In the genomic region with DNA sequence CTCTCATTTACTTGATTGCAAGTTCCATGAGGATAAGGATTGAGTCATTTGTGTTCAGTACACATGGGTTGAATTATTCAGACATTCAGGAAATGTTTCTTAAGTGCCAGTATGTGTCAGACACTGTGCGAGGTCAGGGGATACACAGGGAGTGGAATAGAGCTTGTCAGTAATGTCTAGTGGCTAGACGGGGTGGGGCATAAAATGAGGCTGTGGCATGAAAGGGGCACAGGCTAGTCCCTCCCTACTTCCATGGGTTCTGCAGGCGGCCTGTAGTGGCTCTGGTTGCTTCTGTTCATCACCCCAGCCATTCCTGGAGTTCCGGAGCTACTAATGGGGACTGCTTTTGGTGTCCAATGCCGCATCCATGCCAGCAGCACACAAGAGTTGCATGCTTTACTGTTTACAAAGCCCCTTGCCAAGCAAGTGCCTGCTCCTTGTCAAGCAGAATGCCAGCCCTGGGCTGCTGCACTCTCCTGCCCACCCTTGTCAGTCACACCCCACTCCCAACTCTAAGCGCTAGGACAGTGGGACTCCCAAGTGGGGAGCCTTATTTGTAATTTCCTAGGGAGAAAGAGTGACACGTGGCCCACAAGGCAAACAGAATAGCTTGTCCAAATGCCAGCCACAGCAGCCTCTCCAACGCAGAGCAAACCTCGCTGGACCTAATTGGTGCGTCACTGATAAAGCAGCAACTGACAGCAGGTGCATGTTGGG, we compare ENCODE assay signal across 11 cellular contexts.
A peak's percentile ranks its signal among the peaks of the same experiment; 100 is the strongest.
DNase-seq lines count a peak whose midpoint lies in the region; ATAC-seq, FAIRE-seq and TF ChIP-seq lines count a peak whose summit lies in the region.
"Had no signal": no experiment of that assay in that cellular context is flagged by ENCODE, and none has a peak within 500 bp of the region (broad histone marks: within the 10 kb centered on the region; RNA-seq: fewer than 3 reads in every experiment).

No MANE protein-coding gene starts in this region.

- no peaks in the 10 kb centered on the region for H3K9me1 ChIP-seq in endothelial cell of umbilical vein (replicated peaks; ENCODE audit: control insufficient read depth, extremely low read depth, insufficient read depth, low read length)

- no peak for TF ChIP-seq CTCF in endothelial cell of umbilical vein (IDR thresholded peaks at IDR 0.05; ENCODE audit: extremely low read depth in 1 of 2, insufficient read depth in 1 of 2, low read depth in 1 of 2, low read length in 2 of 2)

- peak; percentile 83 for FAIRE-seq in endothelial cell of umbilical vein (lab: Jason Lieb, UNC)
- FAIRE-seq: HepG2 had no signal

- intact Hi-C loops in endothelial cell of umbilical vein (cut with micrococcal nuclease): loop anchor here (10.0 kb wide), 1 partner anchor 305 kb away; no protein-coding TSS in a partner anchor

- H4K20me1 ChIP-seq in endothelial cell of umbilical vein (replicated peaks; ENCODE audit: control insufficient read depth, extremely low read depth, insufficient read depth, low read length): no peaks in the 10 kb centered on the region

- CTCF ChIA-PET in endothelial cell of umbilical vein (lab: Charles Lee): interaction anchor here (0.7 to 1.0 kb wide), 4 partner anchors 10 to 40 kb away, joined by 3 to 4 read pairs (median 3); no protein-coding TSS in a partner anchor

- dilution Hi-C loops in endothelial cell of umbilical vein (cut with MboI; ENCODE audit: extremely low pct_ligation_motif_present, low sequenced_read_pairs): no loop called here

- H3K27me3 ChIP-seq in endothelial cell of umbilical vein (ENCODE audit: control insufficient read depth in 2 of 2, insufficient read depth in 2 of 2, low read length in 2 of 2): no peaks in the 10 kb centered on the region

- H3K27ac ChIP-seq in endothelial cell of umbilical vein (ENCODE audit: insufficient read depth, low read depth, low read length): no peak overlapping the region

- BruUV-seq in endothelial cell of umbilical vein (replicated peaks; lab: Mats Ljungman, UMichigan): no TSS peak

- H3K9ac ChIP-seq in endothelial cell of umbilical vein (replicated peaks; ENCODE audit: extremely low read depth, insufficient read depth, low read length): no peak overlapping the region

- H2AFZ ChIP-seq in endothelial cell of umbilical vein (ENCODE audit: low read depth, low read length): no peak overlapping the region

- TF ChIP-seq POLR2A in endothelial cell of umbilical vein (IDR thresholded peaks at IDR 0.05; ENCODE audit: low read depth, low read length) (no peak), erythroblast (IDR thresholded peaks at IDR 0.05; ENCODE audit: low read length) (no peak)

- DNase-seq in EH (ENCODE audit: low read depth): peak; percentile 95
- peak; percentile 47 for DNase-seq in NCI-H2029 treated with DMSO at 0.1 percent for 48 hours (lab: John Stamatoyannopoulos, UW)
- DNase-seq in endothelial cell of umbilical vein (ENCODE audit: low read depth, low spot score): peak; percentile 76
- DNase-seq in mucosa of gallbladder (ENCODE audit: low spot score): peak; percentile 74
- no peak for DNase-seq in MV-4-11 (lab: John Stamatoyannopoulos, UW)
- DNase-seq in erythroblast (lab: John Stamatoyannopoulos, UW): no peak
- DNase-seq in GF-D8 (lab: John Stamatoyannopoulos, UW): no peak
- DNase-seq in left lobe of liver (ENCODE audit: low spot score): no peak
- DNase-seq: activated T-cell treated with anti-CD3 and anti-CD28 coated beads, Interleukin-2, amount 50 U/mL, for 48 hours; endodermal cell had no signal

- no peaks in the 10 kb centered on the region for H3K36me3 ChIP-seq in endothelial cell of umbilical vein (ENCODE audit: control insufficient read depth in 2 of 2, extremely low read depth in 1 of 2, insufficient read depth in 2 of 2, low read length in 2 of 2)

- H3K4me2 ChIP-seq in endothelial cell of umbilical vein (ENCODE audit: insufficient read depth, low read length): no peak overlapping the region

- no peak overlapping the region for H3K4me3 ChIP-seq in endothelial cell of umbilical vein (replicated peaks in 1 of 3; ENCODE audit: insufficient read depth in 1 of 3, low read depth in 1 of 3, low read length in 3 of 3)

- no peaks in the 10 kb centered on the region for H3K9me3 ChIP-seq in endothelial cell of umbilical vein (replicated peaks; ENCODE audit: control insufficient read depth, insufficient read depth, low read length)

- POLR2A ChIA-PET in endothelial cell of umbilical vein (lab: Charles Lee): no interaction called here

- H3K79me2 ChIP-seq in endothelial cell of umbilical vein (ENCODE audit: control insufficient read depth, insufficient read depth, low read length): no peaks in the 10 kb centered on the region

- peaks cover 16% of the 10 kb centered on the region for H3K4me1 ChIP-seq in endothelial cell of umbilical vein (ENCODE audit: control insufficient read depth, extremely low read depth, insufficient read depth, low read length)

- ATAC-seq in left lobe of liver: no peak

TF ChIP-seq in endothelial cell of umbilical vein, 7 proteins besides CTCF, POLR2A, EP300 and RAD21:
- peak; percentile 77 for TF ChIP-seq FOS (IDR thresholded peaks at IDR 0.05; ENCODE audit: borderline replicate concordance, insufficient read depth, low read length)
- no peak for TF ChIP-seq GATA2 (IDR thresholded peaks at IDR 0.05; ENCODE audit: insufficient read depth, insufficient read length, low read depth, low read length)
- TF ChIP-seq, protein P1, sequence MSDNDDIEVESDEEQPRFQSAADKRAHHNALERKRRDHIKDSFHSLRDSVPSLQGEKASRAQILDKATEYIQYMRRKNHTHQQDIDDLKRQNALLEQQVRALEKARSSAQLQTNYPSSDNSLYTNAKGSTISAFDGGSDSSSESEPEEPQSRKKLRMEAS (IDR thresholded peaks at IDR 0.05; ENCODE audit: insufficient read depth, insufficient read length): no peak
- TF ChIP-seq MYC (IDR thresholded peaks at IDR 0.05; ENCODE audit: low read depth, low read length): no peak
- no peak for TF ChIP-seq EZH2 (IDR thresholded peaks at IDR 0.05; ENCODE audit: borderline replicate concordance, low read depth, low read length, severe bottlenecking)
- no peak for TF ChIP-seq JUN (IDR thresholded peaks at IDR 0.05; ENCODE audit: borderline replicate concordance, insufficient read depth, insufficient read length, low read depth)
- TF ChIP-seq POLR2AphosphoS5 (IDR thresholded peaks at IDR 0.05; ENCODE audit: insufficient read depth, low read depth, low read length): peak; percentile 52

Comparison
In these comparisons a context has a peak if more than half of its experiments do, and no peak if none do; other contexts are left out.
1. DNase-seq: peak in EH (single experiment), NCI-H2029 treated with DMSO at 0.1 percent for 48 hours (single experiment), endothelial cell of umbilical vein (single experiment) and mucosa of gallbladder (single experiment); none in MV-4-11 (single experiment), erythroblast (0 of 2), GF-D8 (single experiment) and left lobe of liver (single experiment).